In genomic region chr17:40317345-40317873, GRCh38 we compare ENCODE assay signal across 8 cellular contexts. TPM values are rescaled to one million over a fixed set of nuclear protein-coding genes. Genes with fewer than 3 reads are reported as not detected.
DNase-seq lines count a peak whose midpoint lies in the region; ATAC-seq and TF ChIP-seq lines count a peak whose summit lies in the region.

No MANE protein-coding gene starts in this region.

- peaks cover 6% of the 10 kb centered on the region; the same call in 1 of the 2 replicates for H3F3A ChIP-seq in SU-DHL-6 (ENCODE audit: insufficient read depth)

- peak overlapping the region; percentile 90 for H3K4me3 ChIP-seq in CD4-positive, CD25-positive, alpha-beta regulatory T cell (ENCODE audit: low read depth, low read length)
- H3K4me3 ChIP-seq in SU-DHL-6 (ENCODE audit: insufficient read depth, low read length, poor library complexity, severe bottlenecking) = peak overlapping the region; percentile 57
- H3K4me3 ChIP-seq in choroid plexus epithelial cell (ENCODE audit: low read depth, low read length) = peak overlapping the region; percentile 93

- peaks cover 5 to 81% (median 39%) of the 10 kb centered on the region in 4 donors for H3K4me1 Mint-ChIP-seq in CD4-positive, CD25-positive, alpha-beta regulatory T cell

- peak; percentile 44 to 66 (median 55) for DNase-seq in CD4-positive, CD25-positive, alpha-beta regulatory T cell
- DNase-seq in HCEC 1CT = peak; percentile 81
- DNase-seq in choroid plexus epithelial cell (ENCODE audit: low read depth) = peak; percentile 73
- DNase-seq in left kidney (ENCODE audit: low read depth, low spot score) = peak; percentile 73
- peak; percentile 27 for DNase-seq in superior temporal gyrus (ENCODE audit: extremely low spot score)

- H3K4me3 Mint-ChIP-seq in CD4-positive, CD25-positive, alpha-beta regulatory T cell = peak overlapping the region; percentile 92 to 99 (median 96)

- peak overlapping the region; percentile 74 for H3K9ac ChIP-seq in SU-DHL-6 (ENCODE audit: low read length)

- H3K79me2 ChIP-seq in SU-DHL-6 (ENCODE audit: insufficient read depth, low read length) = peaks cover 29% of the 10 kb centered on the region; the same call in 1 of the 2 replicates

- peak overlapping the region; percentile 81 for H3K4me2 ChIP-seq in SU-DHL-6 (ENCODE audit: low read depth, low read length, poor library complexity, severe bottlenecking)

- ATAC-seq in CD4-positive, CD25-positive, alpha-beta regulatory T cell (ENCODE audit: low read depth in 2 of 2) = no peak
- ATAC-seq in GM19452 (IDR thresholded peaks at IDR 0.05; ENCODE audit: unreplicated experiment) = no peak
- no peak for ATAC-seq in GM18867 (IDR thresholded peaks at IDR 0.05; ENCODE audit: unreplicated experiment)

- H4K20me1 ChIP-seq in SU-DHL-6 (ENCODE audit: low read depth, low read length) = no peaks in the 10 kb centered on the region

- peak overlapping the region; percentile 99 for H3K27ac ChIP-seq in CD4-positive, CD25-positive, alpha-beta regulatory T cell (ENCODE audit: insufficient read depth, low read length, poor library complexity, severe bottlenecking)
- no peak overlapping the region for H3K27ac ChIP-seq in SU-DHL-6 (ENCODE audit: low read depth, low read length)

- peaks cover 0 to under 1% (median 0%) of the 10 kb centered on the region in 7 donors for H3K9me3 Mint-ChIP-seq in CD4-positive, CD25-positive, alpha-beta regulatory T cell

- H3K27me3 Mint-ChIP-seq in CD4-positive, CD25-positive, alpha-beta regulatory T cell = peaks cover 8% of the 10 kb centered on the region

- H3K9me2 ChIP-seq in SU-DHL-6 (replicated peaks; ENCODE audit: insufficient read depth, low read length) = no peaks in the 10 kb centered on the region

- H2AFZ ChIP-seq in SU-DHL-6 (ENCODE audit: low read depth, low read length, severe bottlenecking) = peak overlapping the region; percentile 23

- H3K4me1 ChIP-seq in CD4-positive, CD25-positive, alpha-beta regulatory T cell (ENCODE audit: control insufficient read depth, insufficient read depth, low read length, poor library complexity, severe bottlenecking) = peaks cover 77% of the 10 kb centered on the region

- no peaks in the 10 kb centered on the region for H3K36me3 Mint-ChIP-seq in CD4-positive, CD25-positive, alpha-beta regulatory T cell

- H3K27me3 ChIP-seq in CD4-positive, CD25-positive, alpha-beta regulatory T cell (ENCODE audit: control insufficient read depth, insufficient read depth, low read length) = no peaks in the 10 kb centered on the region
- no peaks in the 10 kb centered on the region for H3K27me3 ChIP-seq in SU-DHL-6 (ENCODE audit: low read length)

- TF ChIP-seq CTCF in SU-DHL-6 (IDR thresholded peaks at IDR 0.05; ENCODE audit: insufficient read depth, low read length, poor library complexity, severe bottlenecking) = peak; percentile 45
- peak; percentile 74 for TF ChIP-seq CTCF in choroid plexus epithelial cell (conservative IDR thresholded peaks at IDR 0.05; ENCODE audit: low read depth, low read length)

- H3K9me3 ChIP-seq in CD4-positive, CD25-positive, alpha-beta regulatory T cell (ENCODE audit: control insufficient read depth in 2 of 2, low read length in 2 of 2) = no peaks in the 10 kb centered on the region
- H3K9me3 ChIP-seq in SU-DHL-6 (ENCODE audit: insufficient read depth, low read length) = no peaks in the 10 kb centered on the region

- no peaks in the 10 kb centered on the region for H3K36me3 ChIP-seq in CD4-positive, CD25-positive, alpha-beta regulatory T cell (ENCODE audit: control insufficient read depth, insufficient read depth, low read length)
- H3K36me3 ChIP-seq in SU-DHL-6 (ENCODE audit: low read length) = no peaks in the 10 kb centered on the region

- H3K27ac Mint-ChIP-seq in CD4-positive, CD25-positive, alpha-beta regulatory T cell = peak overlapping the region; percentile 91 to 100 (median 99)

RNA-seq across cellular contexts. Expression of gene RARA, which starts 8.4 kb away (rescaled TPM):
- total RNA-seq in CD4-positive, CD25-positive, alpha-beta regulatory T cell = 126 TPM
- 10 to 100 TPM in 3 of 4 donors, 1 to 10 TPM in 1; 7.3 to 14.5 (median 12.6) TPM for polyA plus RNA-seq in CD4-positive, CD25-positive, alpha-beta regulatory T cell

RNA-seq across cellular contexts. Expression of gene CDC6, which starts 29.7 kb away (rescaled TPM):
- 5.7 TPM for total RNA-seq in CD4-positive, CD25-positive, alpha-beta regulatory T cell
- polyA plus RNA-seq in CD4-positive, CD25-positive, alpha-beta regulatory T cell = 1 to 10 TPM in 2 of 4 donors, under 1 TPM in 1, not detected in 1; 0.59 to 1.7 (median 1.1) TPM

RNA-seq across cellular contexts. Expression of gene GJD3, which starts 47.1 kb away (rescaled TPM):
- not detected for total RNA-seq in CD4-positive, CD25-positive, alpha-beta regulatory T cell
- not detected for polyA plus RNA-seq in CD4-positive, CD25-positive, alpha-beta regulatory T cell

Comparison
In these comparisons a context has a peak if more than half of its experiments do, and no peak if none do; other contexts are left out.
1. DNase-seq: peak in every context shown above with its lines; median percentile 81 in HCEC 1CT; 73 in choroid plexus epithelial cell; 73 in left kidney; 55 in CD4-positive, CD25-positive, alpha-beta regulatory T cell; 27 in superior temporal gyrus.